In the genomic region with DNA sequence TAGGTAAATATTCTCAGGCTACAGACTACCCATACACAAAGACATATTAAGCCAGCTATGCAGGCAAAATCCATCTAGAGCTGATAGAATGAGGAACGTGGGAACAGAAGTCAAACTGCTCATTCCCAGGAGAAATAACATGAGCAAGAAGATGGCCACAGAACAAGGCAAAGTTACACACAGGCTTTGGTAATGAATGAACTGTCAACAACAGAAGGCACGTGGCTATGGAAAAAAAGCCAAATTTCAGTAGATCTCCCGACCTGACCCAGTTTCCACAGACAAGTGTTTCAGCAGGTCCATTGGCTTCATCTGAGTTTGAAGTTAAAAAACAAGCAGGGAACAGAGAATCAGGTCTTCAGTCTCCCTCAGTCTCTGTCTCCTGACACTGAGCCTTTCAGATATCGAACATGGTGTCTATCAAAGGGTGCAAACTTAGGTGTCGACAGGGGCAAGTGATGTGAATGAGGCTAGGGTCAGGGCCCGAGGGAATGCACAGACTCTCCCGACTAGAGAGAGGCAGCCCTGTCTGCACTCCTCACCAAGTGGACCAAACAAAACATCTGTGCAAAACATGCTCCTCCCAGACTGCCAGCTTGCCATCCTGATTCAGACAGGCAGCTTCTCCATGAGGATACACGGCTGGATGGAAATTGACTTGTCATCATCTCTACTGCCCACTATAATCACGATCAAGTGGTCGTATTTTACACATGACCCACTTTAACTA, we compare ENCODE assay signal across 2 cellular contexts.
TF ChIP-seq lines count a peak whose summit lies in the region.

No MANE protein-coding gene starts in this region.

TF ChIP-seq in liver, 16 proteins besides CTCF, POLR2A, EP300 and RAD21:
- TF ChIP-seq FOXA2 (IDR thresholded peaks at IDR 0.05) (peak; percentile 72), HNF4A (conservative IDR thresholded peaks at IDR 0.05) (peak; percentile 31 to 33), YY1 (IDR thresholded peaks at IDR 0.05) (peak; percentile 37), SP1 (IDR thresholded peaks at IDR 0.05) (peak; percentile 51), RXRA (IDR thresholded peaks at IDR 0.05) (peak; percentile 48 to 63)
- TF ChIP-seq, protein P1, sequence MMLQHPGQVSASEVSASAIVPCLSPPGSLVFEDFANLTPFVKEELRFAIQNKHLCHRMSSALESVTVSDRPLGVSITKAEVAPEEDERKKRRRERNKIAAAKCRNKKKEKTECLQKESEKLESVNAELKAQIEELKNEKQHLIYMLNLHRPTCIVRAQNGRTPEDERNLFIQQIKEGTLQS (IDR thresholded peaks at IDR 0.05): no peak
- TF ChIP-seq, protein P2, sequence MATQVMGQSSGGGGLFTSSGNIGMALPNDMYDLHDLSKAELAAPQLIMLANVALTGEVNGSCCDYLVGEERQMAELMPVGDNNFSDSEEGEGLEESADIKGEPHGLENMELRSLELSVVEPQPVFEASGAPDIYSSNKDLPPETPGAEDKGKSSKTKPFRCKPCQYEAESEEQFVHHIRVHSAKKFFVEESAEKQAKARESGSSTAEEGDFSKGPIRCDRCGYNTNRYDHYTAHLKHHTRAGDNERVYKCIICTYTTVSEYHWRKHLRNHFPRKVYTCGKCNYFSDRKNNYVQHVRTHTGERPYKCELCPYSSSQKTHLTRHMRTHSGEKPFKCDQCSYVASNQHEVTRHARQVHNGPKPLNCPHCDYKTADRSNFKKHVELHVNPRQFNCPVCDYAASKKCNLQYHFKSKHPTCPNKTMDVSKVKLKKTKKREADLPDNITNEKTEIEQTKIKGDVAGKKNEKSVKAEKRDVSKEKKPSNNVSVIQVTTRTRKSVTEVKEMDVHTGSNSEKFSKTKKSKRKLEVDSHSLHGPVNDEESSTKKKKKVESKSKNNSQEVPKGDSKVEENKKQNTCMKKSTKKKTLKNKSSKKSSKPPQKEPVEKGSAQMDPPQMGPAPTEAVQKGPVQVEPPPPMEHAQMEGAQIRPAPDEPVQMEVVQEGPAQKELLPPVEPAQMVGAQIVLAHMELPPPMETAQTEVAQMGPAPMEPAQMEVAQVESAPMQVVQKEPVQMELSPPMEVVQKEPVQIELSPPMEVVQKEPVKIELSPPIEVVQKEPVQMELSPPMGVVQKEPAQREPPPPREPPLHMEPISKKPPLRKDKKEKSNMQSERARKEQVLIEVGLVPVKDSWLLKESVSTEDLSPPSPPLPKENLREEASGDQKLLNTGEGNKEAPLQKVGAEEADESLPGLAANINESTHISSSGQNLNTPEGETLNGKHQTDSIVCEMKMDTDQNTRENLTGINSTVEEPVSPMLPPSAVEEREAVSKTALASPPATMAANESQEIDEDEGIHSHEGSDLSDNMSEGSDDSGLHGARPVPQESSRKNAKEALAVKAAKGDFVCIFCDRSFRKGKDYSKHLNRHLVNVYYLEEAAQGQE (IDR thresholded peaks at IDR 0.05): no peak
- TF ChIP-seq, protein P3, sequence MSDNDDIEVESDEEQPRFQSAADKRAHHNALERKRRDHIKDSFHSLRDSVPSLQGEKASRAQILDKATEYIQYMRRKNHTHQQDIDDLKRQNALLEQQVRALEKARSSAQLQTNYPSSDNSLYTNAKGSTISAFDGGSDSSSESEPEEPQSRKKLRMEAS (IDR thresholded peaks at IDR 0.05): no peak

TF ChIP-seq in HepG2, 621 proteins besides CTCF, POLR2A, EP300 and RAD21:
- TF ChIP-seq MAFK (conservative IDR thresholded peaks at IDR 0.05 in 1 of 2, IDR thresholded peaks at IDR 0.05 in 1 of 2; ENCODE audit: low read length in 2 of 2): 0 out of 4 replicates have a peak, but pooled peaks of 1 of the 2 experiments have one; percentile 16
- TF ChIP-seq ZNF143 (CRISPR knock-in tag; IDR thresholded peaks at IDR 0.05): no peak
- TF ChIP-seq, protein P4, sequence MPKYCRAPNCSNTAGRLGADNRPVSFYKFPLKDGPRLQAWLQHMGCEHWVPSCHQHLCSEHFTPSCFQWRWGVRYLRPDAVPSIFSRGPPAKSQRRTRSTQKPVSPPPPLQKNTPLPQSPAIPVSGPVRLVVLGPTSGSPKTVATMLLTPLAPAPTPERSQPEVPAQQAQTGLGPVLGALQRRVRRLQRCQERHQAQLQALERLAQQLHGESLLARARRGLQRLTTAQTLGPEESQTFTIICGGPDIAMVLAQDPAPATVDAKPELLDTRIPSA (CRISPR knock-in tag; IDR thresholded peaks at IDR 0.05; ENCODE audit: borderline replicate concordance): no peak
- TF ChIP-seq REXO4 (CRISPR knock-in tag; IDR thresholded peaks at IDR 0.05; ENCODE audit: borderline replicate concordance): no peak
